8 cellular contexts compared by ENCODE assay signal in genomic region chr20:33994624-33994913, GRCh38. TPM values are rescaled to one million over a fixed set of nuclear protein-coding genes. Genes with fewer than 3 reads are reported as not detected.
DNase-seq lines count a peak whose midpoint lies in the region; ATAC-seq and TF ChIP-seq lines count a peak whose summit lies in the region.

No MANE protein-coding gene starts in this region.

- TF ChIP-seq CTCF in cardiac fibroblast (IDR thresholded peaks at IDR 0.05; ENCODE audit: low read depth, low read length), result no peak

- H3K4me3 ChIP-seq in cardiac fibroblast (replicated peaks in 1 of 2; ENCODE audit: low read depth in 2 of 2, low read length in 2 of 2) (peak overlapping the region; percentile 91 to 98), mucosa of rectum (ENCODE audit: low read length in 2 of 2) (peak overlapping the region; percentile 91 to 98), aorta (ENCODE audit: low read length in 2 of 2) (peak overlapping the region; percentile 43 to 98)

- H3K4me3 Mint-ChIP-seq in stimulated activated naive CD8-positive, alpha-beta T cell treated with anti-CD3 and anti-CD28 coated beads, Interleukin-15, Interleukin-2, amounts not matched to agents 100 ng/mL and 50 ng/mL, for 24 hours, result peak overlapping the region; percentile 95

- H3K27me3 ChIP-seq in mucosa of rectum (ENCODE audit: control insufficient read depth in 2 of 2, insufficient read depth in 2 of 2, low read length in 2 of 2), result no peaks in the 10 kb centered on the region
- no peaks in the 10 kb centered on the region for H3K27me3 ChIP-seq in aorta (ENCODE audit: control insufficient read depth in 1 of 2, insufficient read depth in 2 of 2, low read length in 1 of 2)

- H3K36me3 Mint-ChIP-seq in stimulated activated naive CD8-positive, alpha-beta T cell treated with anti-CD3 and anti-CD28 coated beads, Interleukin-15, Interleukin-2, amounts not matched to agents 100 ng/mL and 50 ng/mL, for 24 hours (ENCODE audit: low read depth), result peaks cover 14% of the 10 kb centered on the region

- H3K4me1 ChIP-seq in mucosa of rectum (ENCODE audit: control insufficient read depth in 2 of 2, insufficient read depth in 2 of 2, low read length in 2 of 2) (peaks cover 44 to 60% of the 10 kb centered on the region in 2 donors), aorta (ENCODE audit: control insufficient read depth in 1 of 2, insufficient read depth in 2 of 2, low read length in 2 of 2) (peaks cover 5 to 8% of the 10 kb centered on the region in 2 donors)

- no peaks in the 10 kb centered on the region for H3K27me3 Mint-ChIP-seq in stimulated activated naive CD8-positive, alpha-beta T cell treated with anti-CD3 and anti-CD28 coated beads, Interleukin-15, Interleukin-2, amounts not matched to agents 100 ng/mL and 50 ng/mL, for 24 hours

- H3K9me3 Mint-ChIP-seq in stimulated activated naive CD8-positive, alpha-beta T cell treated with anti-CD3 and anti-CD28 coated beads, Interleukin-15, Interleukin-2, amounts not matched to agents 100 ng/mL and 50 ng/mL, for 24 hours, result no peaks in the 10 kb centered on the region

- peak overlapping the region; percentile 85 to 98 for H3K9ac ChIP-seq in mucosa of rectum (ENCODE audit: low read depth in 1 of 2, low read length in 2 of 2)

- intact Hi-C loops in aorta (cut with DNase I), result loop anchor here (5.0 to 10.0 kb wide), 2 partner anchors 50 to 73 kb away; no protein-coding TSS in a partner anchor

- peaks cover 76% of the 10 kb centered on the region for H3K4me1 Mint-ChIP-seq in stimulated activated naive CD8-positive, alpha-beta T cell treated with anti-CD3 and anti-CD28 coated beads, Interleukin-15, Interleukin-2, amounts not matched to agents 100 ng/mL and 50 ng/mL, for 24 hours (ENCODE audit: low read depth)

- H3K36me3 ChIP-seq in mucosa of rectum (ENCODE audit: control insufficient read depth in 2 of 2, insufficient read depth in 2 of 2, low read length in 2 of 2) (no peaks in the 10 kb centered on the region), aorta (ENCODE audit: control insufficient read depth in 1 of 2, insufficient read depth in 2 of 2, low read length in 1 of 2) (no peaks in the 10 kb centered on the region)

- H3K9me3 ChIP-seq in mucosa of rectum (ENCODE audit: control insufficient read depth in 2 of 2, low read length in 2 of 2) (no peaks in the 10 kb centered on the region), aorta (ENCODE audit: control insufficient read depth, low read length) (no peaks in the 10 kb centered on the region)

- ATAC-seq in stimulated activated naive CD8-positive, alpha-beta T cell treated with anti-CD3 and anti-CD28 coated beads, Interleukin-15, Interleukin-2, amounts not matched to agents 100 U/mL and 50 U/mL, for 24 hours, result no peak
- no peak for ATAC-seq in aorta (ENCODE audit: low FRiP score)

- no peak for DNase-seq in stimulated activated naive CD8-positive, alpha-beta T cell treated with anti-CD3 and anti-CD28 coated beads, Interleukin-15, Interleukin-2, amounts not matched to agents 100 U/mL and 50 U/mL, for 24 hours
- DNase-seq in cardiac fibroblast (ENCODE audit: low read depth in 2 of 2) (no peak), aorta (no peak), RKO (ENCODE audit: low spot score) (no peak), Ammon's horn (ENCODE audit: low spot score) (no peak)
- no peak for DNase-seq in effector CD8-positive, alpha-beta T cell (lab: John Stamatoyannopoulos, UW)

- 0 to 1% methylated on average over 15 of the region's 15 CpGs for WGBS in aorta, 2 donors

- peak overlapping the region; percentile 91 for H3K27ac Mint-ChIP-seq in stimulated activated naive CD8-positive, alpha-beta T cell treated with anti-CD3 and anti-CD28 coated beads, Interleukin-15, Interleukin-2, amounts not matched to agents 100 ng/mL and 50 ng/mL, for 24 hours

- H3K27ac ChIP-seq in mucosa of rectum (ENCODE audit: low read depth in 2 of 2, low read length in 2 of 2), result peak overlapping the region; percentile 98 to 99
- H3K27ac ChIP-seq in aorta (ENCODE audit: low read depth in 1 of 2, low read length in 2 of 2), result peak overlapping the region in 1 of 2 donors; percentile 72

RNA-seq across cellular contexts. Expression of gene RALY, which starts 0.9 kb away (rescaled TPM):
- total RNA-seq in aorta, result 100 to 1,000 TPM; 114 to 134 TPM
- polyA plus RNA-seq in aorta, result 100 to 1,000 TPM; 120 to 148 TPM
